ENCODE assay signal across 22 cellular contexts in the genomic region with DNA sequence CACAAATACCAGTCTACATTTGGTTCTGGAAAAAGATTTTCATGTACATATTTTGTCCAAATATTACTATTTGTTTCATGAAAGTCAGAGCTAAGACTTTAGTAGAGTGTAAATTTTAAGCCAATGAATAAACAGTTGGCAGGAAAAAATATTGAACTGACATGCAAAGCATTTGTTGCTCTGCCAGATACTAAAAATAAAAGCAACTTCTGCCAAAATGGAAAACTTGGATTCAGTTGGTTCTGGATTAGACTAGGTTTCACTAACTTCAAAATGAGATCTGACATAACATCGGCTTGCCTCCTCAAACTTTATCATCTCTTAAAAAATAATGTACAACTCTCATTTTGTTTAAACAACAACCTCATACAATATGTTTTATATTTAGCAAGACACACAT. TPM values are rescaled to one million over a fixed set of nuclear protein-coding genes. Genes with fewer than 3 reads are reported as not detected.
DNase-seq lines count a peak whose midpoint lies in the region; ATAC-seq, FAIRE-seq and TF ChIP-seq lines count a peak whose summit lies in the region.
"Had no signal": no experiment of that assay in that cellular context is flagged by ENCODE, and none has a peak within 500 bp of the region (broad histone marks: within the 10 kb centered on the region; RNA-seq: fewer than 3 reads in every experiment).

No MANE protein-coding gene starts in this region.

- TF ChIP-seq CTCF in left ventricle myocardium inferior (IDR thresholded peaks at IDR 0.05; ENCODE audit: borderline replicate concordance) (no peak), heart left ventricle (IDR thresholded peaks at IDR 0.05) (no peak), PC-3 (conservative IDR thresholded peaks at IDR 0.05; ENCODE audit: low read depth, low read length) (no peak)

- H3K27ac ChIP-seq in left ventricle myocardium inferior (replicated peaks) (peak overlapping the region; percentile 7), heart left ventricle (peak overlapping the region in 1 of 12 donors; percentile 10), PC-3 (ENCODE audit: low read length) (no peak overlapping the region), small intestine (ENCODE audit: low read depth in 1 of 2, low read length in 1 of 2) (no peak overlapping the region)
- H3K27ac ChIP-seq: BLaER1 treated with 17β-estradiol and CSF1 and Interleukin-3, amounts not matched to agents 10 nM and 100 nM had no signal

- H3K27me3 ChIP-seq in left ventricle myocardium inferior (ENCODE audit: low read depth) (no peaks in the 10 kb centered on the region), heart left ventricle (no peaks in the 10 kb centered on the region), PC-3 (ENCODE audit: low read length) (no peaks in the 10 kb centered on the region), small intestine (ENCODE audit: control insufficient read depth in 2 of 2, insufficient read depth in 2 of 2, low read length in 2 of 2) (no peaks in the 10 kb centered on the region)
- H3K27me3 ChIP-seq: BLaER1 treated with 17β-estradiol and CSF1 and Interleukin-3, amounts not matched to agents 10 nM and 100 nM had no signal

- no TSS peak for BruUV-seq in PC-3 (replicated peaks; lab: Mats Ljungman, UMichigan)

- DNase-seq in left ventricle myocardium inferior (no peak), heart left ventricle (no peak), dedifferentiated amniotic fluid mesenchymal stem cell (ENCODE audit: extremely low spot score) (peak; percentile 44), medulla oblongata (ENCODE audit: extremely low spot score) (peak; percentile 46), PC-3 (no peak), small intestine (no peak), NCI-H345 treated with DMSO at 0.1 percent for 48 hours (lab: John Stamatoyannopoulos, UW; ENCODE audit: unreplicated experiment) (no peak), H54 (ENCODE audit: insufficient read length, low spot score) (no peak)
- DNase-seq: 8988T; Calu3; CD8-positive, alpha-beta T cell; DMS53; IMR-90; NCI-H187; NCI-H2107; NCI-H2227 treated with DMSO at 0.1 percent for 48 hours; NCI-H524; NCI-H82; OCI-M1 had no signal

- H2AFZ ChIP-seq in PC-3 (ENCODE audit: low read length), result no peak overlapping the region

- no peaks in the 10 kb centered on the region for H4K20me1 ChIP-seq in PC-3 (ENCODE audit: low read length)

- ATAC-seq in heart left ventricle, result no peak
- ATAC-seq in PC-3, result no peak
- ATAC-seq: CD8-positive, alpha-beta T cell had no signal

- 31 to 36% (median 35%) methylated on average over 1 of the region's 1 CpG for WGBS in heart left ventricle, 4 donors
- WGBS in small intestine, 3 donors, result 64 to 88% (median 86%) methylated on average over 1 of the region's 1 CpG

- no peak overlapping the region for H3K9ac ChIP-seq in PC-3 (ENCODE audit: low read length)
- H3K9ac ChIP-seq: BLaER1 treated with 17β-estradiol and CSF1 and Interleukin-3, amounts not matched to agents 10 nM and 100 nM had no signal

- H3K36me3 ChIP-seq in left ventricle myocardium inferior (peaks cover 54% of the 10 kb centered on the region), heart left ventricle (peaks cover 0 to 70% (median 59%) of the 10 kb centered on the region in 9 donors), PC-3 (ENCODE audit: low read depth, low read length) (peaks cover 11% of the 10 kb centered on the region; the same call in 1 of the 2 replicates), small intestine (ENCODE audit: control insufficient read depth in 2 of 2, insufficient read depth in 2 of 2, low read length in 2 of 2) (peaks cover 1 to 4% of the 10 kb centered on the region in 2 donors)

- H3K4me1 ChIP-seq in left ventricle myocardium inferior (peaks cover 18% of the 10 kb centered on the region), heart left ventricle (peaks cover 0 to 14% (median 3%) of the 10 kb centered on the region in 12 donors), PC-3 (ENCODE audit: insufficient read depth, low read length) (peaks cover 23% of the 10 kb centered on the region), small intestine (ENCODE audit: control insufficient read depth in 2 of 2, insufficient read depth in 1 of 2, low read depth in 1 of 2, low read length in 1 of 2) (no peaks in the 10 kb centered on the region)
- H3K4me1 ChIP-seq: BLaER1 treated with 17β-estradiol and CSF1 and Interleukin-3, amounts not matched to agents 10 nM and 100 nM; HAP-1 had no signal

- POLR2A ChIA-PET in PC-3 (lab: Charles Lee; ENCODE audit: unreplicated experiment), result interaction anchor here (0.8 kb wide), 1 partner anchor 11 kb away, joined by 4 read pairs; no protein-coding TSS in a partner anchor

- FAIRE-seq in small intestine (lab: Jason Lieb, UNC), result no peak
- FAIRE-seq in H54 (lab: Jason Lieb, UNC), result no peak
- FAIRE-seq: HTR-8/SVneo had no signal

- H3K4me2 ChIP-seq in PC-3 (ENCODE audit: low read length), result no peak overlapping the region
- H3K4me2 ChIP-seq: BLaER1 treated with 17β-estradiol and CSF1 and Interleukin-3, amounts not matched to agents 10 nM and 100 nM had no signal

- intact Hi-C loops in left ventricle myocardium inferior (cut with micrococcal nuclease), result no loop called here
- intact Hi-C loops in heart left ventricle (cut with DNase I), result no loop called here
- intact Hi-C loops in PC-3 (cut with micrococcal nuclease), result no loop called here

- CTCF ChIA-PET in PC-3 (lab: Charles Lee), result no interaction called here

- TF ChIP-seq POLR2A in heart left ventricle (IDR thresholded peaks at IDR 0.05) (no peak), H54 (IDR thresholded peaks at IDR 0.05; ENCODE audit: low read depth, low read length) (no peak)

- H3K4me3 ChIP-seq in left ventricle myocardium inferior, result no peak overlapping the region
- H3K4me3 ChIP-seq in heart left ventricle, result no peak overlapping the region
- H3K4me3 ChIP-seq in PC-3 (ENCODE audit: low read length), result no peak overlapping the region
- no peak overlapping the region for H3K4me3 ChIP-seq in small intestine (ENCODE audit: low read depth in 1 of 2, low read length in 2 of 2)
- H3K4me3 ChIP-seq: BLaER1 treated with 17β-estradiol and CSF1 and Interleukin-3, amounts not matched to agents 10 nM and 100 nM; HAP-1 had no signal

- no peaks in the 10 kb centered on the region for H3F3A ChIP-seq in PC-3 (ENCODE audit: low read length, unreplicated experiment)

- no peaks in the 10 kb centered on the region for H3K79me2 ChIP-seq in PC-3 (ENCODE audit: low read length)

- H3K9me2 ChIP-seq in PC-3 (replicated peaks; ENCODE audit: low read length), result no peaks in the 10 kb centered on the region

- no peaks in the 10 kb centered on the region for H3K9me3 ChIP-seq in left ventricle myocardium inferior (replicated peaks)
- H3K9me3 ChIP-seq in heart left ventricle, result no peaks in the 10 kb centered on the region
- H3K9me3 ChIP-seq in PC-3 (ENCODE audit: low read length), result no peaks in the 10 kb centered on the region
- no peaks in the 10 kb centered on the region for H3K9me3 ChIP-seq in small intestine (ENCODE audit: control insufficient read depth, low read depth)
- H3K9me3 ChIP-seq: BLaER1 treated with 17β-estradiol and CSF1 and Interleukin-3, amounts not matched to agents 10 nM and 100 nM; HAP-1 had no signal

RNA-seq across cellular contexts. Expression of a gene that starts 34.9 kb away (rescaled TPM):
- total RNA-seq in left ventricle myocardium inferior (58.9 TPM), heart left ventricle (10 to 100 TPM; 41.0 to 75.1 (median 58.3) TPM), PC-3 (2014; rRNA removed) (27.3 and 34.2 TPM in 2 replicates)
- polyA plus RNA-seq in heart left ventricle (10 to 100 TPM; 21.8 to 55.9 TPM), small intestine (10 to 100 TPM; 32.9 to 49.4 (median 49.1) TPM)

Comparison
In these comparisons a context has a peak if more than half of its experiments do, and no peak if none do; other contexts are left out.
1. DNase-seq: peak in dedifferentiated amniotic fluid mesenchymal stem cell (single experiment) and medulla oblongata (single experiment); none in left ventricle myocardium inferior (single experiment), heart left ventricle (0 of 5), PC-3 (single experiment), small intestine (single experiment), NCI-H345 treated with DMSO at 0.1 percent for 48 hours (single experiment) and H54 (single experiment).